In the genomic region with DNA sequence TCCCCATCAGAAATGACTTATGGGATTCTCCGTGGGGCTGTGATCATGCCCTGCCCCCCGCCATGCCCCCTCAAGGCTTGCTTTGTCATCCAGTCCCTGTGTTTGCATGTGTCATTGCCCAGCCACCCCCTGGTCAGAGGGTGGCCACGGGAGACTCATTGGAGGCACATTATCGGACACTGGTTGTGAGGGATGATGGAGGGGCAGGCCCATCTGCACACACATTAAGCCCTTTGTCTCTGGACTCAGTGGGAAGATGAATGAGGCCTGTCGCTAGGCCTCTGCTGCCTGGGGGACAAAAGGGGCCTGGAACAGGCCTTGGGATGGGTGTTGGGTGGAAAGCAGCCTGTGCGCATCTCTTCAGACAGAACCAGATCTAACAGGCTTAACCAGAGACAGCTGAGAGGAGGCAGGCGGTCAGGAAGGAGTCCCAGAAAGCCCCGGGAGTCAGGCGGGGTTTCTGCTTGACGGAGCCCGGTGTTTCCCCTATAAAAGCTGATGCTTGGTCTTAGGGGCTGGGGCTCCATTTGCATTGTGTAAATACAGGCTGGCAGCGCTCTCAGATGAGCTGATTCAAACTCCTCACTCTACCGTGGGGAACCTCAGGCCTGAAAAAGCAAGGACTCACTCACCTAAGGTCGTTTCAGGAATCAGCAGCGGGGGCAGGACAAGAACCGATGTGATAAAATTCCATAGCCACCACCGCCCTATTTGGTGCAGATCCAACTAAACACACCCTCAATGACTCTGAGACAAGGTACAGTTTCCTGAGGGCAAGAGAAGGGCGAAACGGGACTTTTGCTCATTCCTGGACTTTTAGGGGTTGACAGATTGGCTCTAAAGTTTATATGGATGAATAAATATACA, we compare ENCODE assay signal across 1 cellular context.
TF ChIP-seq lines count a peak whose summit lies in the region.

No MANE protein-coding gene starts in this region.

TF ChIP-seq in WTC11, 78 proteins besides CTCF, POLR2A, EP300 and RAD21 (continued from another document):
- TF ChIP-seq ZNF263 (CRISPR knock-in tag; IDR thresholded peaks at IDR 0.05; ENCODE audit: low read depth) (no peak), RELA (CRISPR knock-in tag; IDR thresholded peaks at IDR 0.05; ENCODE audit: borderline replicate concordance) (no peak)
